Comparison of ENCODE assay signal across 1 cellular context in genomic region chr12:116384629-116385485, GRCh38.
TF ChIP-seq lines count a peak whose summit lies in the region.

No MANE protein-coding gene starts in this region.

TF ChIP-seq in K562, 482 proteins besides CTCF, POLR2A, EP300 and RAD21 (continued from another document):
- no peak for TF ChIP-seq PRDM10 (IDR thresholded peaks at IDR 0.05; ENCODE audit: partially characterized antibody)
- peak; percentile 16; the same call in 1 of the 2 replicates for TF ChIP-seq TOE1 (IDR thresholded peaks at IDR 0.05; ENCODE audit: borderline replicate concordance)
- no peak for TF ChIP-seq TOE1 (CRISPR knock-in tag; IDR thresholded peaks at IDR 0.05; ENCODE audit: borderline replicate concordance, low read depth)
- TF ChIP-seq HDAC8 (tag; IDR thresholded peaks at IDR 0.05), result no peak
- TF ChIP-seq SPI1 (IDR thresholded peaks at IDR 0.05; ENCODE audit: borderline replicate concordance, low read depth, low read length), result peak; percentile 74; the same call in 1 of the 2 replicates
- TF ChIP-seq, protein P1, sequence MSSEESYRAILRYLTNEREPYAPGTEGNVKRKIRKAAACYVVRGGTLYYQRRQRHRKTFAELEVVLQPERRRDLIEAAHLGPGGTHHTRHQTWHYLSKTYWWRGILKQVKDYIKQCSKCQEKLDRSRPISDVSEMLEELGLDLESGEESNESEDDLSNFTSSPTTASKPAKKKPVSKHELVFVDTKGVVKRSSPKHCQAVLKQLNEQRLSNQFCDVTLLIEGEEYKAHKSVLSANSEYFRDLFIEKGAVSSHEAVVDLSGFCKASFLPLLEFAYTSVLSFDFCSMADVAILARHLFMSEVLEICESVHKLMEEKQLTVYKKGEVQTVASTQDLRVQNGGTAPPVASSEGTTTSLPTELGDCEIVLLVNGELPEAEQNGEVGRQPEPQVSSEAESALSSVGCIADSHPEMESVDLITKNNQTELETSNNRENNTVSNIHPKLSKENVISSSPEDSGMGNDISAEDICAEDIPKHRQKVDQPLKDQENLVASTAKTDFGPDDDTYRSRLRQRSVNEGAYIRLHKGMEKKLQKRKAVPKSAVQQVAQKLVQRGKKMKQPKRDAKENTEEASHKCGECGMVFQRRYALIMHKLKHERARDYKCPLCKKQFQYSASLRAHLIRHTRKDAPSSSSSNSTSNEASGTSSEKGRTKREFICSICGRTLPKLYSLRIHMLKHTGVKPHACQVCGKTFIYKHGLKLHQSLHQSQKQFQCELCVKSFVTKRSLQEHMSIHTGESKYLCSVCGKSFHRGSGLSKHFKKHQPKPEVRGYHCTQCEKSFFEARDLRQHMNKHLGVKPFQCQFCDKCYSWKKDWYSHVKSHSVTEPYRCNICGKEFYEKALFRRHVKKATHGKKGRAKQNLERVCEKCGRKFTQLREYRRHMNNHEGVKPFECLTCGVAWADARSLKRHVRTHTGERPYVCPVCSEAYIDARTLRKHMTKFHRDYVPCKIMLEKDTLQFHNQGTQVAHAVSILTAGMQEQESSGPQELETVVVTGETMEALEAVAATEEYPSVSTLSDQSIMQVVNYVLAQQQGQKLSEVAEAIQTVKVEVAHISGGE (CRISPR knock-in tag; IDR thresholded peaks at IDR 0.05), result 0 out of 6 replicates have a peak, but pooled peaks of 1 of the 3 experiments have one; percentile 39
- peak in 1 of 2 experiments; percentile 16 for TF ChIP-seq AFF1 (IDR thresholded peaks at IDR 0.05; ENCODE audit: low read depth in 1 of 2, partially characterized antibody in 2 of 2)
- 0 out of 2 replicates have a peak, but pooled peaks have one; percentile 19 for TF ChIP-seq JUN (IDR thresholded peaks at IDR 0.05; ENCODE audit: borderline replicate concordance, low read depth, low read length)
- TF ChIP-seq JUN (CRISPR knock-in tag; IDR thresholded peaks at IDR 0.05; ENCODE audit: borderline replicate concordance), result no peak
- TF ChIP-seq TEAD1 (CRISPR knock-in tag; IDR thresholded peaks at IDR 0.05), result 0 out of 4 replicates have a peak, but pooled peaks of 1 of the 2 experiments have one; percentile 25
- TF ChIP-seq, protein P2, sequence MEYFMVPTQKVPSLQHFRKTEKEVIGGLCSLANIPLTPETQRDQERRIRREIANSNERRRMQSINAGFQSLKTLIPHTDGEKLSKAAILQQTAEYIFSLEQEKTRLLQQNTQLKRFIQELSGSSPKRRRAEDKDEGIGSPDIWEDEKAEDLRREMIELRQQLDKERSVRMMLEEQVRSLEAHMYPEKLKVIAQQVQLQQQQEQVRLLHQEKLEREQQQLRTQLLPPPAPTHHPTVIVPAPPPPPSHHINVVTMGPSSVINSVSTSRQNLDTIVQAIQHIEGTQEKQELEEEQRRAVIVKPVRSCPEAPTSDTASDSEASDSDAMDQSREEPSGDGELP (CRISPR knock-in tag; IDR thresholded peaks at IDR 0.05; ENCODE audit: borderline replicate concordance), result peak; percentile 43; the same call in 1 of the 2 replicates
- no peak for TF ChIP-seq ZNF785 (CRISPR knock-in tag; IDR thresholded peaks at IDR 0.05)
- TF ChIP-seq FOXA3 (CRISPR knock-in tag; conservative IDR thresholded peaks at IDR 0.05 in 1 of 2, IDR thresholded peaks at IDR 0.05 in 1 of 2), result 0 out of 4 replicates have a peak, but pooled peaks of 1 of the 2 experiments have one; percentile 23
- TF ChIP-seq ZNF511 (CRISPR knock-in tag; IDR thresholded peaks at IDR 0.05), result no peak
- peak; percentile 26; the same call in 1 of the 2 replicates for TF ChIP-seq TAF7 (tag; IDR thresholded peaks at IDR 0.05)
- peak; percentile 79 for TF ChIP-seq BCOR (IDR thresholded peaks at IDR 0.05)
- TF ChIP-seq ATF1 (CRISPR knock-in tag; IDR thresholded peaks at IDR 0.05), result no peak
- TF ChIP-seq ATF1 (tag; IDR thresholded peaks at IDR 0.05), result no peak
- TF ChIP-seq TGIF2 (CRISPR knock-in tag; IDR thresholded peaks at IDR 0.05), result no peak
- TF ChIP-seq, protein P3, sequence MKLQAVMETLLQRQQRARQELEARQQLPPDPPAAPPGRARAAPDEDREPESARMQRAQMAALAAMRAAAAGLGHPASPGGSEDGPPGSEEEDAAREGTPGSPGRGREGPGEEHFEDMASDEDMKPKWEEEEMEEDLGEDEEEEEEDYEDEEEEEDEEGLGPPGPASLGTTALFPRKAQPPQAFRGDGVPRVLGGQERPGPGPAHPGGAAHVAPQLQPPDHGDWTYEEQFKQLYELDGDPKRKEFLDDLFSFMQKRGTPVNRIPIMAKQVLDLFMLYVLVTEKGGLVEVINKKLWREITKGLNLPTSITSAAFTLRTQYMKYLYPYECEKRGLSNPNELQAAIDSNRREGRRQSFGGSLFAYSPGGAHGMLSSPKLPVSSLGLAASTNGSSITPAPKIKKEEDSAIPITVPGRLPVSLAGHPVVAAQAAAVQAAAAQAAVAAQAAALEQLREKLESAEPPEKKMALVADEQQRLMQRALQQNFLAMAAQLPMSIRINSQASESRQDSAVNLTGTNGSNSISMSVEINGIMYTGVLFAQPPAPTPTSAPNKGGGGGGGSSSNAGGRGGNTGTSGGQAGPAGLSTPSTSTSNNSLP (IDR thresholded peaks at IDR 0.05; ENCODE audit: borderline replicate concordance, low read depth, low read length), result 0 out of 2 replicates have a peak, but pooled peaks have one; percentile 37
- no peak for TF ChIP-seq GATAD2A (IDR thresholded peaks at IDR 0.05)
- TF ChIP-seq SETDB1 (IDR thresholded peaks at IDR 0.05; ENCODE audit: low read length), result no peak
- TF ChIP-seq JUND (IDR thresholded peaks at IDR 0.05; ENCODE audit: borderline replicate concordance, low read depth, low read length), result peak; percentile 39; the same call in 1 of the 2 replicates
- no peak; the same call in 2 of the 3 replicates for TF ChIP-seq JUND (tag; IDR thresholded peaks at IDR 0.05; ENCODE audit: borderline replicate concordance, low read depth, low read length)
- TF ChIP-seq SAP30 (IDR thresholded peaks at IDR 0.05; ENCODE audit: borderline replicate concordance, insufficient read depth, low read depth, low read length, poor library complexity, severe bottlenecking), result no peak
- TF ChIP-seq CBX5 (IDR thresholded peaks at IDR 0.05; ENCODE audit: borderline replicate concordance, low read depth), result no peak
- TF ChIP-seq BRCA1 (IDR thresholded peaks at IDR 0.05), result no peak
- TF ChIP-seq BRCA1 (CRISPR knock-in tag; IDR thresholded peaks at IDR 0.05), result 0 out of 2 replicates have a peak, but pooled peaks have one; percentile 78
- peak; percentile 68 to 80 for TF ChIP-seq KDM1A (IDR thresholded peaks at IDR 0.05)
TF ChIP-seq in K562: peak in this region for 37.
